1 cellular context compared by ENCODE assay signal in the genomic region with DNA sequence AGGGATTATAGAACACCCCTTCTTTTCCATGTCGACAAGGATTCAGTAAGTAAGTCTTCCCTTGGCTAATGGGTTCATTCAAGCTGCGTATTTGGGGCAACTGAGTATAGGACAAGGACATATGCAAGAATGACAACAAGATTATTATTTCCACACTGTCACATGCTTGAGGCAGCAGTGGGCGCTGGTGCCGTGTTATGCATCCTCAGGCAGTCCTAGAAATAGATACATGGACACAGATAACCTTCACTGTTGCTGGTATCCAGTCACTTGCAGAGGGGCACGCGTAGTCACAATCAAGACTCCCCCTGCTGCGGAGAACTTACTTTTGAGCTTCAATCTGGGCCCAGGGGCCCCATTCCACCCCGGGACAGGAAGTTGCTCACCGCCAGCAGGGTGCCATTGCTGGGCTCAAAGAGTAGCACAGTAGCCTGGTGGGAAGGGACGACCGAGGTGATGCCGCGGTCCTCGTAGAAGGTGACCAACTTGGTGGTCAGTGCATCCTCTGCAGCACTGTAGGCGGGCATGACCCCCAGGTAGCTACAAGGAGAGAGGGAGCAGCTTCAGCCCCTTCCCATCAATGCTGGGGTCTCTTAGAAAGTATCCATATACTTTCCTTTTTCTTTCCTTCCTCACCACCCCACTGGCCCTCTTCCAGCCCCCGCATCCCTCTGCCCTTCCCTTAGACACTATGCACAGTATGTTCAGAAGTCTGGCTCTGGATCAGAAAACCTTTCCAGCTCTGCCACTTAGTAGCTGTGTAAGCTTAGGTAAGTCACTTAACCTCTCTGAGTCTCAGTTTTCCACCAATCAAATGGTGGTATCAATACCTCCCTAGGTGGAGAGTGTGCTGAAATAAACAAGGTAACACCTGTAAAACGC.
TF ChIP-seq lines count a peak whose summit lies in the region.

No MANE protein-coding gene starts in this region.

TF ChIP-seq in WTC11, 78 proteins besides CTCF, POLR2A, EP300 and RAD21 (continued from another document):
- TF ChIP-seq, protein P1, sequence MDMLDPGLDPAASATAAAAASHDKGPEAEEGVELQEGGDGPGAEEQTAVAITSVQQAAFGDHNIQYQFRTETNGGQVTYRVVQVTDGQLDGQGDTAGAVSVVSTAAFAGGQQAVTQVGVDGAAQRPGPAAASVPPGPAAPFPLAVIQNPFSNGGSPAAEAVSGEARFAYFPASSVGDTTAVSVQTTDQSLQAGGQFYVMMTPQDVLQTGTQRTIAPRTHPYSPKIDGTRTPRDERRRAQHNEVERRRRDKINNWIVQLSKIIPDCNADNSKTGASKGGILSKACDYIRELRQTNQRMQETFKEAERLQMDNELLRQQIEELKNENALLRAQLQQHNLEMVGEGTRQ (CRISPR knock-in tag; IDR thresholded peaks at IDR 0.05): no peak
- TF ChIP-seq TEAD4 (CRISPR knock-in tag; IDR thresholded peaks at IDR 0.05) (no peak), EMX1 (CRISPR knock-in tag; IDR thresholded peaks at IDR 0.05) (no peak), RORB (CRISPR knock-in tag; IDR thresholded peaks at IDR 0.05) (no peak), TCF7 (CRISPR knock-in tag; IDR thresholded peaks at IDR 0.05; ENCODE audit: low read depth) (no peak)
- TF ChIP-seq, protein P2, sequence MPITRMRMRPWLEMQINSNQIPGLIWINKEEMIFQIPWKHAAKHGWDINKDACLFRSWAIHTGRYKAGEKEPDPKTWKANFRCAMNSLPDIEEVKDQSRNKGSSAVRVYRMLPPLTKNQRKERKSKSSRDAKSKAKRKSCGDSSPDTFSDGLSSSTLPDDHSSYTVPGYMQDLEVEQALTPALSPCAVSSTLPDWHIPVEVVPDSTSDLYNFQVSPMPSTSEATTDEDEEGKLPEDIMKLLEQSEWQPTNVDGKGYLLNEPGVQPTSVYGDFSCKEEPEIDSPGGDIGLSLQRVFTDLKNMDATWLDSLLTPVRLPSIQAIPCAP (CRISPR knock-in tag; IDR thresholded peaks at IDR 0.05): no peak
